In the genomic region with DNA sequence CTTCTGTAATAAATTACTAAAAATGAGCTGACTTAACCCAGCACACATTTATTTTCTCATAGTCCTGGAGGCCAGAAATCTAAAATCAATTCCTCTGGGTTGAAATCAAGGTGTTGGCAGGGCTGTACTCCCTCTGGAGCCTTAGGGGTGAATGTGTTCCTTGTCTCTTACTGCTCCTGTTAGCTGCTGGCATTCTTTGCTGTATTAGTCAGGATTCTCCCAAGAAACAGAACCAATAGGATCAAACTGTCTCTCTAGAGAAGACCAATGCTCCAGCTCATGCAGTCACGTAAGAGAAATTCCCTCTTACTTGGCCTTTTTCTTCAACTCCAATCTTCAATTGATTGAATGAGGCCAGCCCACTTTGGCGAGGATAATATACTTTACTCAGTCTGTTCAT, we compare ENCODE assay signal across 14 cellular contexts. TPM values are rescaled to one million over a fixed set of nuclear protein-coding genes. Genes with fewer than 3 reads are reported as not detected.
DNase-seq lines count a peak whose midpoint lies in the region; ATAC-seq, FAIRE-seq and TF ChIP-seq lines count a peak whose summit lies in the region.
"Had no signal": no experiment of that assay in that cellular context is flagged by ENCODE, and none has a peak within 500 bp of the region (broad histone marks: within the 10 kb centered on the region; RNA-seq: fewer than 3 reads in every experiment).

No MANE protein-coding gene starts in this region.

- no peaks in the 10 kb centered on the region for H3K79me1 ChIP-seq in mesenchymal stem cell (replicated peaks; ENCODE audit: low read length, poor library complexity, severe bottlenecking)

- H4K91ac ChIP-seq in mesenchymal stem cell (ENCODE audit: low read length): no peak overlapping the region

- H3K14ac ChIP-seq in mesenchymal stem cell (ENCODE audit: low read length in 2 of 2): no peak overlapping the region

- peak overlapping the region; percentile 31 to 98 (median 81) for H3K27ac Mint-ChIP-seq in CD4-positive, CD25-positive, alpha-beta regulatory T cell
- H3K27ac Mint-ChIP-seq: activated naive CD4-positive, alpha-beta T cell treated with anti-CD3 and anti-CD28 coated beads, Interleukin-2, amount 10 ng/mL, durations not matched to agents 7 days and 5 days had no signal

- no peaks in the 10 kb centered on the region for H3K9me3 ChIP-seq in CD4-positive, CD25-positive, alpha-beta regulatory T cell (ENCODE audit: control insufficient read depth in 2 of 2, low read length in 2 of 2)
- H3K9me3 ChIP-seq in mesenchymal stem cell (ENCODE audit: control insufficient read depth, low read length): no peaks in the 10 kb centered on the region
- H3K9me3 ChIP-seq in heart right ventricle: no peaks in the 10 kb centered on the region
- H3K9me3 ChIP-seq: heart left ventricle had no signal

- ATAC-seq in CD4-positive, CD25-positive, alpha-beta regulatory T cell (ENCODE audit: low read depth in 2 of 2): no peak
- ATAC-seq in heart right ventricle: no peak
- no peak for ATAC-seq in HG03378 (IDR thresholded peaks at IDR 0.05; ENCODE audit: unreplicated experiment)
- ATAC-seq: GM12878, heart left ventricle had no signal

- no peak overlapping the region for H2BK15ac ChIP-seq in mesenchymal stem cell (ENCODE audit: low read depth, poor library complexity, severe bottlenecking)

- no peaks in the 10 kb centered on the region for H3K27me3 ChIP-seq in CD4-positive, CD25-positive, alpha-beta regulatory T cell (ENCODE audit: control insufficient read depth, insufficient read depth, low read length)
- H3K27me3 ChIP-seq in bronchial epithelial cell (ENCODE audit: control insufficient read depth, insufficient read depth, low read length) (no peaks in the 10 kb centered on the region), mesenchymal stem cell (ENCODE audit: control insufficient read depth in 1 of 2, insufficient read depth in 1 of 2, low read length in 2 of 2) (no peaks in the 10 kb centered on the region), heart right ventricle (no peaks in the 10 kb centered on the region)
- H3K27me3 ChIP-seq: heart left ventricle had no signal

- H3K36me3 Mint-ChIP-seq in CD4-positive, CD25-positive, alpha-beta regulatory T cell: no peaks in the 10 kb centered on the region

- peaks cover 57% of the 10 kb centered on the region for H3K4me1 ChIP-seq in CD4-positive, CD25-positive, alpha-beta regulatory T cell (ENCODE audit: control insufficient read depth, insufficient read depth, low read length, poor library complexity, severe bottlenecking)
- H3K4me1 ChIP-seq in mesenchymal stem cell (ENCODE audit: control insufficient read depth, insufficient read depth, low read depth, low read length) (peaks cover 3% of the 10 kb centered on the region), heart right ventricle (peaks cover 9 to 50% (median 24%) of the 10 kb centered on the region in 9 donors)

- intact Hi-C loops in heart right ventricle (cut with DNase I): loop anchor here in 3 of 10 donors (5.0 to 10.0 kb wide), 3 partner anchors 225 to 907 kb away; no protein-coding TSS in a partner anchor

- no peak overlapping the region for H3K27ac ChIP-seq in CD4-positive, CD25-positive, alpha-beta regulatory T cell (ENCODE audit: insufficient read depth, low read length, poor library complexity, severe bottlenecking)
- H3K27ac ChIP-seq in mesenchymal stem cell (ENCODE audit: low read length, poor library complexity, severe bottlenecking): no peak overlapping the region
- H3K27ac ChIP-seq in heart right ventricle: no peak overlapping the region
- H3K27ac ChIP-seq: heart left ventricle had no signal

- H2BK120ac ChIP-seq in mesenchymal stem cell (ENCODE audit: low read depth, low read length): no peak overlapping the region

- no peak overlapping the region for H2BK12ac ChIP-seq in mesenchymal stem cell (ENCODE audit: low read length in 2 of 2)

- H3K4ac ChIP-seq in mesenchymal stem cell (ENCODE audit: low read depth in 1 of 2, low read length in 2 of 2): no peak overlapping the region

- H3K4me2 ChIP-seq in mesenchymal stem cell (ENCODE audit: low read length, poor library complexity, severe bottlenecking): no peak overlapping the region

- FAIRE-seq in bronchial epithelial cell (lab: Jason Lieb, UNC): no peak
- FAIRE-seq: GM12878 had no signal

- no peak overlapping the region for H3K23ac ChIP-seq in mesenchymal stem cell (ENCODE audit: low read length in 2 of 2)

- WGBS in mesenchymal stem cell: 72% methylated on average over 2 of the region's 2 CpGs
- WGBS in heart right ventricle, 2 donors: 81 to 90% methylated on average over 2 of the region's 2 CpGs

- no peak overlapping the region for H2BK5ac ChIP-seq in mesenchymal stem cell (ENCODE audit: low read depth, low read length, poor library complexity, severe bottlenecking)

- no peak overlapping the region for H3K18ac ChIP-seq in mesenchymal stem cell (ENCODE audit: low read depth in 1 of 2, low read length in 2 of 2)

- peak overlapping the region in 2 of 4 donors; percentile 17 to 48 for H3K4me3 Mint-ChIP-seq in CD4-positive, CD25-positive, alpha-beta regulatory T cell
- H3K4me3 Mint-ChIP-seq: activated naive CD4-positive, alpha-beta T cell treated with anti-CD3 and anti-CD28 coated beads, Interleukin-2, amount 10 ng/mL, durations not matched to agents 7 days and 5 days had no signal

- H3K27me3 Mint-ChIP-seq in CD4-positive, CD25-positive, alpha-beta regulatory T cell: no peaks in the 10 kb centered on the region
- H3K27me3 Mint-ChIP-seq: activated naive CD4-positive, alpha-beta T cell treated with anti-CD3 and anti-CD28 coated beads, Interleukin-2, amount 10 ng/mL, durations not matched to agents 7 days and 5 days had no signal

- TF ChIP-seq CTCF in bronchial epithelial cell (IDR thresholded peaks at IDR 0.05; ENCODE audit: insufficient read depth, low read length, severe bottlenecking) (no peak), heart right ventricle (IDR thresholded peaks at IDR 0.05) (no peak)

- no peak overlapping the region for H3K4me3 ChIP-seq in CD4-positive, CD25-positive, alpha-beta regulatory T cell (ENCODE audit: low read depth, low read length)
- H3K4me3 ChIP-seq in bronchial epithelial cell (ENCODE audit: low read depth, low read length) (no peak overlapping the region), mesenchymal stem cell (ENCODE audit: insufficient read depth in 1 of 2, low read depth in 1 of 2, low read length in 2 of 2) (no peak overlapping the region), heart right ventricle (no peak overlapping the region)
- H3K4me3 ChIP-seq: GM12878, heart left ventricle had no signal

- no peaks in the 10 kb centered on the region for H3K9me3 Mint-ChIP-seq in CD4-positive, CD25-positive, alpha-beta regulatory T cell
- H3K9me3 Mint-ChIP-seq: activated naive CD4-positive, alpha-beta T cell treated with anti-CD3 and anti-CD28 coated beads, Interleukin-2, amount 10 ng/mL, durations not matched to agents 7 days and 5 days had no signal

- no peak for DNase-seq in CD4-positive, CD25-positive, alpha-beta regulatory T cell
- DNase-seq in LHCN-M2 (ENCODE audit: low read depth) (peak; percentile 62), bronchial epithelial cell (ENCODE audit: low read depth) (peak; percentile 91), mesenchymal stem cell (peak; percentile 81), heart right ventricle (no peak), NCI-H187 treated with DMSO at 0.1 percent for 48 hours (lab: John Stamatoyannopoulos, UW) (no peak), NCI-H1417 treated with DMSO at 0.1 percent for 48 hours (lab: John Stamatoyannopoulos, UW) (no peak)
- DNase-seq: activated CD8-positive, alpha-beta memory T cell treated with anti-CD3 and anti-CD28 coated beads for 24 hours; activated naive CD4-positive, alpha-beta T cell treated with anti-CD3 and anti-CD28 coated beads, Interleukin-2, amount 10 ng/mL, durations not matched to agents 7 days and 5 days; heart left ventricle; NCI-H2029 had no signal

- no peak overlapping the region for H4K8ac ChIP-seq in mesenchymal stem cell (ENCODE audit: low read length)

- peaks cover 30 to 68% (median 55%) of the 10 kb centered on the region in 4 donors for H3K4me1 Mint-ChIP-seq in CD4-positive, CD25-positive, alpha-beta regulatory T cell

- H3K9ac ChIP-seq in mesenchymal stem cell (ENCODE audit: low read length): no peak overlapping the region

- no peaks in the 10 kb centered on the region for H3K36me3 ChIP-seq in CD4-positive, CD25-positive, alpha-beta regulatory T cell (ENCODE audit: control insufficient read depth, insufficient read depth, low read length)
- H3K36me3 ChIP-seq in bronchial epithelial cell (ENCODE audit: control insufficient read depth, insufficient read depth, low read length) (no peaks in the 10 kb centered on the region), mesenchymal stem cell (ENCODE audit: control insufficient read depth in 1 of 2, insufficient read depth in 2 of 2, low read depth in 1 of 2, low read length in 2 of 2) (no peaks in the 10 kb centered on the region), heart right ventricle (no peaks in the 10 kb centered on the region)
- H3K36me3 ChIP-seq: heart left ventricle had no signal

- no peak overlapping the region for H2AFZ ChIP-seq in mesenchymal stem cell (ENCODE audit: low read depth, low read length)

- no peak overlapping the region for H2AK5ac ChIP-seq in mesenchymal stem cell (ENCODE audit: low read length, severe bottlenecking)

RNA-seq across cellular contexts. Expression of a gene that starts 15.3 kb away (rescaled TPM):
- not detected for total RNA-seq in CD4-positive, CD25-positive, alpha-beta regulatory T cell
- under 1 TPM in 3 of 4 donors, not detected in 1; 0.06 to 0.37 (median 0.11) TPM for polyA plus RNA-seq in CD4-positive, CD25-positive, alpha-beta regulatory T cell
- total RNA-seq in LHCN-M2 (2014; rRNA removed): not detected in 2 replicates
- not detected for polyA plus RNA-seq in LHCN-M2 (2012)
- total RNA-seq in bronchial epithelial cell: not detected in 2 replicates
- not detected for polyA plus RNA-seq in mesenchymal stem cell (2013, experiment 1 of 2)
- not detected for polyA plus RNA-seq in mesenchymal stem cell (2013, experiment 2 of 2)
- 1 to 10 TPM in 2 of 10 donors, under 1 TPM in 7, not detected in 1; 0.12 to 3.3 (median 0.17) TPM for total RNA-seq in heart right ventricle
- polyA plus RNA-seq in heart right ventricle: under 1 TPM; 0.14 to 0.15 TPM
- total RNA-seq: H4 had no signal

Comparison
In these comparisons a context has a peak if more than half of its experiments do, and no peak if none do; other contexts are left out.
1. DNase-seq: peak in LHCN-M2 (single experiment), bronchial epithelial cell (single experiment) and mesenchymal stem cell (single experiment); none in CD4-positive, CD25-positive, alpha-beta regulatory T cell (0 of 3), heart right ventricle (0 of 2), NCI-H187 treated with DMSO at 0.1 percent for 48 hours (single experiment) and NCI-H1417 treated with DMSO at 0.1 percent for 48 hours (single experiment).